In the genomic region with DNA sequence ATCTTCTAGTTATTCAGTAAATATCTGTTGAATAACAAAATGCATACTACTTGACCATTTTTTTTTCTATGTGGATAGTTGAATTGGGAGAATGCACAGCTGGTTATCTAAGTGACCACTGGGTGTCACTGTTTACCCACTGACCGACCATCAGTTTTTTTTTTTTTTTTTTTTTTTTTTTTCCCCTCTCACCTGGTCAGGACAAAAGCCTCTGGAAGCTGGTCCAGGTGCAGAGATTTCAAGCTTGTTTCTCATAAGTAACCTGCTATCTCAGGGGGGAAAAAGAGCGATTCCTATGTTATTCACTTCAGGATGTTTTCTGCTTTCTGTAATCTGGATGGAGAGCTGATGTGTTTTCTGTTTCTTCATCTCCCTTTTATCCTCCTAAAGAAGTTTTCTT, we compare ENCODE assay signal across 7 cellular contexts.
A peak's percentile ranks its signal among the peaks of the same experiment; 100 is the strongest.
DNase-seq lines count a peak whose midpoint lies in the region; ATAC-seq and TF ChIP-seq lines count a peak whose summit lies in the region.

No MANE protein-coding gene starts in this region.

- H3K4me1 Mint-ChIP-seq in glutamatergic neuron (ENCODE audit: low read depth, unreplicated experiment), result peaks cover 38% of the 10 kb centered on the region

- DNase-seq in GM10248 (ENCODE audit: extremely low spot score) (peak; percentile 45), SK-N-SH (peak; percentile 75), glutamatergic neuron (no peak), thoracic aorta (ENCODE audit: low spot score) (no peak), ovary (no peak)

- H3K4me3 ChIP-seq in SK-N-SH (ENCODE audit: low read depth in 2 of 2, low read length in 1 of 2), result no peak overlapping the region; a peak in 1 of 4 replicates
- no peak overlapping the region for H3K4me3 ChIP-seq in thoracic aorta
- no peak overlapping the region for H3K4me3 ChIP-seq in ovary

- peak; percentile 94 for TF ChIP-seq RAD21 in SK-N-SH (IDR thresholded peaks at IDR 0.05; ENCODE audit: low read length)

- no peak for TF ChIP-seq EP300 in SK-N-SH (IDR thresholded peaks at IDR 0.05; ENCODE audit: borderline replicate concordance in 1 of 2, low read depth in 1 of 2, low read length in 1 of 2)
- no peak for TF ChIP-seq EP300 in ovary (IDR thresholded peaks at IDR 0.05)

- no peaks in the 10 kb centered on the region for H3K79me2 ChIP-seq in SK-N-SH (ENCODE audit: insufficient read depth)

- peaks cover 13% of the 10 kb centered on the region for H3K27me3 Mint-ChIP-seq in glutamatergic neuron (ENCODE audit: unreplicated experiment)

- no peaks in the 10 kb centered on the region for H3K36me3 ChIP-seq in SK-N-SH (replicated peaks in 1 of 2; ENCODE audit: control insufficient read depth in 1 of 2, insufficient read depth in 2 of 2, low read length in 1 of 2)
- H3K36me3 ChIP-seq in thoracic aorta, result no peaks in the 10 kb centered on the region
- no peaks in the 10 kb centered on the region for H3K36me3 ChIP-seq in ovary

- H3K9ac ChIP-seq in SK-N-SH, result no peak overlapping the region

- H3K27ac ChIP-seq in SK-N-SH (ENCODE audit: low read depth in 2 of 2, low read length in 1 of 2) (no peak overlapping the region), thoracic aorta (no peak overlapping the region), ovary (no peak overlapping the region)

- H3K27me3 ChIP-seq in SK-N-SH (ENCODE audit: insufficient read depth) (no peaks in the 10 kb centered on the region), thoracic aorta (replicated peaks; ENCODE audit: insufficient read depth) (no peaks in the 10 kb centered on the region), ovary (no peaks in the 10 kb centered on the region)

- POLR2A ChIA-PET in GM10248 (lab: Yijun Ruan, JAX) (no interaction called here), SK-N-SH (lab: Yijun Ruan, JAX) (interaction anchor here (0.7 kb wide), 1 partner anchor 683 kb away, joined by 4 read pairs; no protein-coding TSS in a partner anchor)

- H3K9me2 ChIP-seq in SK-N-SH, result no peaks in the 10 kb centered on the region

- ATAC-seq in thoracic aorta (ENCODE audit: insufficient number of reproducible peaks, low FRiP score, low read depth) (no peak), HG03565 (IDR thresholded peaks at IDR 0.05; ENCODE audit: unreplicated experiment) (no peak)

- peaks cover 12% of the 10 kb centered on the region for H3K9me3 Mint-ChIP-seq in glutamatergic neuron (ENCODE audit: unreplicated experiment)

- peak; percentile 64 for TF ChIP-seq CTCF in GM10248 (IDR thresholded peaks at IDR 0.05; ENCODE audit: control extremely low read depth, extremely low read depth, low read depth, missing control alignments)
- TF ChIP-seq CTCF in LNCAP (IDR thresholded peaks at IDR 0.05), result peak; percentile 64
- peak; percentile 79 for TF ChIP-seq CTCF in SK-N-SH (IDR thresholded peaks at IDR 0.05)
- TF ChIP-seq CTCF in glutamatergic neuron (IDR thresholded peaks at IDR 0.05; ENCODE audit: partially characterized antibody, unreplicated experiment), result peak; percentile 82
- peak; percentile 18 for TF ChIP-seq CTCF in thoracic aorta (IDR thresholded peaks at IDR 0.05)
- peak in 1 of 3 donors; percentile 22 for TF ChIP-seq CTCF in ovary (IDR thresholded peaks at IDR 0.05)

- H2AFZ ChIP-seq in SK-N-SH (ENCODE audit: low read depth), result no peak overlapping the region

- H3K36me3 Mint-ChIP-seq in glutamatergic neuron (ENCODE audit: unreplicated experiment), result no peaks in the 10 kb centered on the region

- intact Hi-C loops in ovary (cut with DNase I), result no loop called here

- H3K4me3 Mint-ChIP-seq in glutamatergic neuron (ENCODE audit: unreplicated experiment), result no peak overlapping the region

- CTCF ChIA-PET in GM10248 (lab: Yijun Ruan, JAX) (interaction anchor here (0.6 to 2.4 kb wide), 10 partner anchors 10 to 1956 kb away, joined by 3 to 15 read pairs (median 3); no protein-coding TSS in a partner anchor), SK-N-SH (lab: Yijun Ruan, JAX) (interaction anchor here (0.5 to 3.7 kb wide), 38 partner anchors 9 to 1731 kb away, joined by 3 to 57 read pairs (median 4); no protein-coding TSS in a partner anchor)

- H3K4me1 ChIP-seq in SK-N-SH (ENCODE audit: control insufficient read depth in 1 of 2, insufficient read depth in 2 of 2, low read depth in 1 of 2, low read length in 1 of 2), result peaks cover 0 to 3% of the 10 kb centered on the region in 2 experiments; a peak in 1 of 4 replicates
- no peaks in the 10 kb centered on the region for H3K4me1 ChIP-seq in thoracic aorta (ENCODE audit: control insufficient read depth in 1 of 2, low read depth in 2 of 2)
- no peaks in the 10 kb centered on the region for H3K4me1 ChIP-seq in ovary (ENCODE audit: insufficient read depth)

- H3K27ac Mint-ChIP-seq in glutamatergic neuron (ENCODE audit: unreplicated experiment), result no peak overlapping the region

- no peaks in the 10 kb centered on the region for H3K9me3 ChIP-seq in SK-N-SH
- H3K9me3 ChIP-seq in thoracic aorta, result no peaks in the 10 kb centered on the region
- no peaks in the 10 kb centered on the region for H3K9me3 ChIP-seq in ovary

- H3F3A ChIP-seq in SK-N-SH (replicated peaks; ENCODE audit: insufficient read depth), result no peaks in the 10 kb centered on the region

- H3K4me2 ChIP-seq in SK-N-SH, result no peak overlapping the region

- TF ChIP-seq POLR2A in ovary (IDR thresholded peaks at IDR 0.05), result no peak

- WGBS in SK-N-SH (ENCODE audit: low lambda C conversion rate), result 2% methylated on average over 2 of the region's 2 CpGs
- WGBS in ovary, 3 donors, result 2 to 5% (median 2%) methylated on average over 2 of the region's 2 CpGs

- no peaks in the 10 kb centered on the region for H4K20me1 ChIP-seq in SK-N-SH (ENCODE audit: insufficient read depth)

TF ChIP-seq in SK-N-SH, 30 proteins besides CTCF, POLR2A, EP300 and RAD21:
- no peak for TF ChIP-seq POLR2AphosphoS5 (IDR thresholded peaks at IDR 0.05; ENCODE audit: low read depth, low read length)
- peak; percentile 68 for TF ChIP-seq SMC3 (IDR thresholded peaks at IDR 0.05; ENCODE audit: low read depth, low read length)
- TF ChIP-seq, protein P1, sequence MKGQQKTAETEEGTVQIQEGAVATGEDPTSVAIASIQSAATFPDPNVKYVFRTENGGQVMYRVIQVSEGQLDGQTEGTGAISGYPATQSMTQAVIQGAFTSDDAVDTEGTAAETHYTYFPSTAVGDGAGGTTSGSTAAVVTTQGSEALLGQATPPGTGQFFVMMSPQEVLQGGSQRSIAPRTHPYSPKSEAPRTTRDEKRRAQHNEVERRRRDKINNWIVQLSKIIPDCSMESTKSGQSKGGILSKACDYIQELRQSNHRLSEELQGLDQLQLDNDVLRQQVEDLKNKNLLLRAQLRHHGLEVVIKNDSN (IDR thresholded peaks at IDR 0.05; ENCODE audit: borderline replicate concordance, low read depth), result no peak
- peak; percentile 12; the same call in 1 of the 2 replicates for TF ChIP-seq RFX5 (IDR thresholded peaks at IDR 0.05; ENCODE audit: low read length)
- no peak for TF ChIP-seq REST (IDR thresholded peaks at IDR 0.05; ENCODE audit: low read depth, low read length)

Comparison
In these comparisons a context has a peak if more than half of its experiments do, and no peak if none do; other contexts are left out.
1. DNase-seq: peak in GM10248 (single experiment) and SK-N-SH (single experiment); none in glutamatergic neuron (single experiment), thoracic aorta (single experiment) and ovary (0 of 5).